Comparison of ENCODE assay signal across 15 cellular contexts in the genomic region with DNA sequence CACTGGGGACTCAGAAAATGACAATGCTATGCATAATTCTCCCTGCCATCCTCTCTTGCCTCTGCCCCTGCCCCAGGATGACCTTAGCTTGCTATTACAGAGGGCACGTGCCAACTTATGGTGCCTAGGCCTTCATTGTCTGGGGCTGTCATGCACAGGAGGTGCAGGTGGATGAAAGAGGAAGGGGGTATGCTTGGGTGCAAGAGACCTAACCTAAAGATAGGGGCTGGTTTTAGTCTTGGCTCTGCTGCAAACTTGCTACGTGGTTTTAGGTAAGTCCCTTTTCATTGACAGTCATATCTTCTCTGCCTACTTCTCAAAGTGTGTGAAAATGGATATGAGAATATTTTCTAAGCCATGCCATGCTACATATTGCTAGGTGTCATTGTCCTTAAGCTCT.
DNase-seq lines count a peak whose midpoint lies in the region; ATAC-seq lines count a peak whose summit lies in the region.
"Had no signal": no experiment of that assay in that cellular context is flagged by ENCODE, and none has a peak within 500 bp of the region (broad histone marks: within the 10 kb centered on the region; RNA-seq: fewer than 3 reads in every experiment).

No MANE protein-coding gene starts in this region.

- no peak overlapping the region for H4K8ac ChIP-seq in trophoblast cell (ENCODE audit: low read depth, low read length)

- H2BK5ac ChIP-seq in trophoblast cell (ENCODE audit: low read depth, low read length, poor library complexity) = no peak overlapping the region

- no peaks in the 10 kb centered on the region for H3K27me3 ChIP-seq in trophoblast cell (ENCODE audit: insufficient read depth, low read length)
- H3K27me3 ChIP-seq: heart left ventricle, Peyer's patch, suprapubic skin had no signal

- H3K36me3 ChIP-seq in trophoblast cell (ENCODE audit: control insufficient read depth in 1 of 2, insufficient read depth in 2 of 2, low read length in 2 of 2) = no peaks in the 10 kb centered on the region
- H3K36me3 ChIP-seq: heart left ventricle, Peyer's patch had no signal

- no peak overlapping the region for H2AFZ ChIP-seq in trophoblast cell (ENCODE audit: insufficient read depth, low read length, poor library complexity)

- no peak overlapping the region for H3K4me3 ChIP-seq in trophoblast cell (ENCODE audit: low read depth, low read length)
- H3K4me3 ChIP-seq: heart left ventricle, Peyer's patch, suprapubic skin had no signal

- H3K27ac ChIP-seq in trophoblast cell (ENCODE audit: low read depth, low read length) = no peak overlapping the region
- H3K27ac ChIP-seq: heart left ventricle, Peyer's patch, suprapubic skin had no signal

- peaks cover 4% of the 10 kb centered on the region for H3K9me3 ChIP-seq in trophoblast cell (ENCODE audit: insufficient read depth, low read depth, low read length)
- H3K9me3 ChIP-seq: Peyer's patch, suprapubic skin had no signal

- no peaks in the 10 kb centered on the region for H3K79me1 ChIP-seq in trophoblast cell (ENCODE audit: low read length)

- H3K4me1 ChIP-seq in trophoblast cell (ENCODE audit: control insufficient read depth in 1 of 2, insufficient read depth in 2 of 2, low read length in 2 of 2) = no peaks in the 10 kb centered on the region
- H3K4me1 ChIP-seq: heart left ventricle, Peyer's patch, suprapubic skin had no signal

- peak overlapping the region; percentile 91 for H3K23ac ChIP-seq in trophoblast cell (ENCODE audit: low read length)

- H3K9ac ChIP-seq in trophoblast cell (ENCODE audit: low read length) = no peak overlapping the region

- H2BK120ac ChIP-seq in trophoblast cell (ENCODE audit: insufficient read depth, low read length, poor library complexity) = no peak overlapping the region

- no CpG with 5 or more reads among the region's 2 CpGs for WGBS in trophoblast cell (ENCODE audit: extremely low coverage, insufficient coverage, insufficient read length)

- in situ Hi-C loops in G401 (cut with HindIII; ENCODE audit: low sequenced_read_pairs) = no loop called here

- no peak overlapping the region for H3K4ac ChIP-seq in trophoblast cell (ENCODE audit: low read depth, low read length)

- no peak for DNase-seq in trophoblast cell
- DNase-seq in G401 (ENCODE audit: low spot score) = no peak
- DNase-seq in NCI-H69 (lab: John Stamatoyannopoulos, UW) = no peak
- no peak for DNase-seq in activated CD4-positive, alpha-beta T cell treated with anti-CD3 and anti-CD28 coated beads, Interleukin-2, amount 50 U/mL, for 48 hours
- DNase-seq: activated gamma-delta T cell treated with Interleukin-2 at 50 U/mL for 16 hours, DMS 273 treated with DMSO at 0.1 percent for 48 hours, heart left ventricle, NCI-H1694 treated with DMSO at 0.1 percent for 48 hours, NCI-H526, Peyer's patch had no signal

- no peak overlapping the region for H2BK12ac ChIP-seq in trophoblast cell (ENCODE audit: low read length)

- no peaks in the 10 kb centered on the region for H3K79me2 ChIP-seq in trophoblast cell (ENCODE audit: control insufficient read depth, insufficient read depth, low read length, poor library complexity)

- ATAC-seq in GM18873 (IDR thresholded peaks at IDR 0.05; ENCODE audit: low FRiP score, unreplicated experiment) (peak; percentile 67), GM21619 (IDR thresholded peaks at IDR 0.05; ENCODE audit: unreplicated experiment) (peak; percentile 69), HG03039 (IDR thresholded peaks at IDR 0.05; ENCODE audit: unreplicated experiment) (peak; percentile 58)
- ATAC-seq: HCT116 had no signal

- H4K12ac ChIP-seq in trophoblast cell (ENCODE audit: low read depth, low read length) = no peak overlapping the region

- no peak overlapping the region for H2AK5ac ChIP-seq in trophoblast cell (ENCODE audit: low read length)

- no peak overlapping the region for H3K4me2 ChIP-seq in trophoblast cell (ENCODE audit: low read length)

- H4K91ac ChIP-seq in trophoblast cell (ENCODE audit: low read depth, low read length) = no peak overlapping the region

- H3K14ac ChIP-seq in trophoblast cell (ENCODE audit: low read length) = no peak overlapping the region

- H3K18ac ChIP-seq in trophoblast cell (ENCODE audit: low read length) = no peak overlapping the region
